ENCODE assay signal across 25 cellular contexts in genomic region chr20:3067139-3068009, GRCh38. TPM values are rescaled to one million over a fixed set of nuclear protein-coding genes. Genes with fewer than 3 reads are reported as not detected.
A peak's percentile ranks its signal among the peaks of the same experiment; 100 is the strongest.
DNase-seq lines count a peak whose midpoint lies in the region; ATAC-seq, FAIRE-seq and TF ChIP-seq lines count a peak whose summit lies in the region.
"Had no signal": no experiment of that assay in that cellular context is flagged by ENCODE, and none has a peak within 500 bp of the region (broad histone marks: within the 10 kb centered on the region; RNA-seq: fewer than 3 reads in every experiment).

No MANE protein-coding gene starts in this region.

- H3K9ac ChIP-seq in OCI-LY3 (ENCODE audit: low read length) (no peak overlapping the region), kidney (ENCODE audit: low read length in 2 of 2) (no peak overlapping the region), subcutaneous abdominal adipose tissue (ENCODE audit: low read length in 5 of 5) (peak overlapping the region in 2 of 5 donors; percentile 26 to 52)

- intact Hi-C loops in kidney (cut with DNase I) = no loop called here

- H3K79me2 ChIP-seq in OCI-LY3 (ENCODE audit: low read length) = no peaks in the 10 kb centered on the region

- H3K9me3 ChIP-seq in OCI-LY3 (ENCODE audit: insufficient read depth, low read length) = no peaks in the 10 kb centered on the region
- H3K9me3 ChIP-seq in kidney (ENCODE audit: control insufficient read depth in 1 of 2, low read length in 2 of 2) = no peaks in the 10 kb centered on the region
- H3K9me3 ChIP-seq in subcutaneous abdominal adipose tissue (ENCODE audit: control insufficient read depth in 5 of 5, low read length in 5 of 5) = no peaks in the 10 kb centered on the region
- H3K9me3 ChIP-seq: left ventricle myocardium inferior had no signal

- DNase-seq in kidney (peak; percentile 39), HCEC 1CT (no peak), HT-29 (ENCODE audit: low spot score) (no peak)
- no peak for DNase-seq in activated effector memory CD4-positive, alpha-beta T cell treated with anti-CD3 and anti-CD28 coated beads, Interleukin-2, amount 50 U/mL, for 16 hours
- DNase-seq: activated CD4-positive, CD25-positive, alpha-beta regulatory T cell treated with anti-CD3 and anti-CD28 coated beads, Interleukin-2, amount 50 U/mL, for 72 hours; activated CD8-positive, alpha-beta memory T cell treated with anti-CD3 and anti-CD28 coated beads, Interleukin-2, amount 50 U/mL, for 48 hours; activated naive CD4-positive, alpha-beta T cell; foreskin melanocyte; left ventricle myocardium inferior; NCI-H2029 treated with DMSO at 0.1 percent for 48 hours; NCI-H526; SIG-M5; stimulated activated CD4-positive, alpha-beta T cell treated with anti-CD3 and anti-CD28 coated beads, Interleukin-4, amount 100 ng/mL, for 4 hours; stimulated activated CD8-positive, alpha-beta memory T cell treated with anti-CD3 and anti-CD28 coated beads, Interleukin-4, amount 100 ng/mL, for 48 hours had no signal

- H3K27ac ChIP-seq in OCI-LY3 (ENCODE audit: low read length) = no peak overlapping the region
- H3K27ac ChIP-seq in kidney (ENCODE audit: low read depth in 2 of 2, low read length in 2 of 2) = no peak overlapping the region
- peak overlapping the region; percentile 82 for H3K27ac ChIP-seq in subcutaneous abdominal adipose tissue (ENCODE audit: low read depth, low read length)
- H3K27ac ChIP-seq: left ventricle myocardium inferior had no signal

- H2AFZ ChIP-seq in OCI-LY3 (ENCODE audit: low read depth, low read length) = no peak overlapping the region

- FAIRE-seq in kidney (lab: Jason Lieb, UNC) = no peak
- FAIRE-seq: D721Med, endometrium had no signal

- no peak overlapping the region for H3K4me3 ChIP-seq in OCI-LY3 (ENCODE audit: low read length)
- no peak overlapping the region for H3K4me3 ChIP-seq in kidney (ENCODE audit: low read length in 2 of 2)
- no peak overlapping the region for H3K4me3 ChIP-seq in subcutaneous abdominal adipose tissue (ENCODE audit: low read depth in 1 of 5, low read length in 5 of 5)
- H3K4me3 ChIP-seq: left ventricle myocardium inferior, skin epidermis had no signal

- TF ChIP-seq CTCF in OCI-LY3 (IDR thresholded peaks at IDR 0.05; ENCODE audit: low read depth, low read length) = no peak
- no peak for TF ChIP-seq CTCF in kidney (IDR thresholded peaks at IDR 0.05; ENCODE audit: borderline replicate concordance, extremely low read depth, insufficient read depth)

- H3K4me2 ChIP-seq in OCI-LY3 (ENCODE audit: low read length) = peak overlapping the region; percentile 11; the same call in 1 of the 2 replicates

- ATAC-seq in GM18861 (IDR thresholded peaks at IDR 0.05; ENCODE audit: unreplicated experiment) = peak; percentile 26

- H4K20me1 ChIP-seq in OCI-LY3 (ENCODE audit: insufficient read depth, low read length) = no peaks in the 10 kb centered on the region

- H3K36me3 ChIP-seq in OCI-LY3 (replicated peaks; ENCODE audit: low read depth, low read length) (no peaks in the 10 kb centered on the region), kidney (ENCODE audit: control insufficient read depth in 1 of 2, insufficient read depth in 2 of 2, low read length in 2 of 2) (no peaks in the 10 kb centered on the region), subcutaneous abdominal adipose tissue (ENCODE audit: control insufficient read depth in 5 of 5, insufficient read depth in 5 of 5, low read length in 5 of 5) (no peaks in the 10 kb centered on the region)
- H3K36me3 ChIP-seq: left ventricle myocardium inferior had no signal

- peaks cover 22% of the 10 kb centered on the region for H3K4me1 ChIP-seq in OCI-LY3 (ENCODE audit: low read length)
- H3K4me1 ChIP-seq in kidney (ENCODE audit: control insufficient read depth in 1 of 2, insufficient read depth in 1 of 2, low read depth in 1 of 2, low read length in 2 of 2) = no peaks in the 10 kb centered on the region
- peaks cover 2 to 49% (median 30%) of the 10 kb centered on the region in 5 donors for H3K4me1 ChIP-seq in subcutaneous abdominal adipose tissue (ENCODE audit: control insufficient read depth in 5 of 5, insufficient read depth in 5 of 5, low read length in 5 of 5)

- H3K27me3 ChIP-seq in OCI-LY3 (ENCODE audit: low read depth, low read length) (no peaks in the 10 kb centered on the region), subcutaneous abdominal adipose tissue (ENCODE audit: control insufficient read depth in 5 of 5, insufficient read depth in 4 of 5, low read length in 5 of 5) (peaks cover 0 to 2% (median 0%) of the 10 kb centered on the region in 5 donors)

RNA-seq across cellular contexts. Expression of gene OXT, which starts 4.0 kb away (rescaled TPM):
- not detected for total RNA-seq in kidney
- 10.8 TPM for polyA plus RNA-seq in kidney (ENCODE audit: insufficient read depth, low read depth, low replicate concordance)
- total RNA-seq in HT-29 (2014; rRNA removed; shearing (Covaris generic)) = not detected in 2 replicates
- total RNA-seq: aorta, cerebellum, HFFc6, left ventricle myocardium inferior, omental fat pad, temporal lobe had no signal

RNA-seq across cellular contexts. Expression of gene AVP, which starts 17.1 kb away (rescaled TPM):
- not detected for total RNA-seq in kidney
- 2.1 TPM for polyA plus RNA-seq in kidney (ENCODE audit: insufficient read depth, low read depth, low replicate concordance)
- total RNA-seq in HT-29 (2014; rRNA removed; shearing (Covaris generic)) = not detected in 2 replicates
- total RNA-seq: aorta, cerebellum, HFFc6, omental fat pad, temporal lobe had no signal
- polyA plus RNA-seq: aorta had no signal

RNA-seq across cellular contexts. Expression of gene MRPS26, which starts 21.5 kb away (rescaled TPM):
- 39.8 TPM for total RNA-seq in kidney
- polyA plus RNA-seq in kidney (ENCODE audit: insufficient read depth, low read depth, low replicate concordance) = 109 TPM
- total RNA-seq in HT-29 (2014; rRNA removed; shearing (Covaris generic)) = 150 and 154 TPM in 2 replicates

RNA-seq across cellular contexts. Expression of gene GNRH2, which starts 24.0 kb away (rescaled TPM):
- total RNA-seq in kidney = not detected
- not detected for polyA plus RNA-seq in kidney (ENCODE audit: insufficient read depth, low read depth, low replicate concordance)
- not detected in 2 replicates for total RNA-seq in HT-29 (2014; rRNA removed; shearing (Covaris generic))
- total RNA-seq: cerebellum, left ventricle myocardium inferior, omental fat pad, temporal lobe had no signal
